In the genomic region with DNA sequence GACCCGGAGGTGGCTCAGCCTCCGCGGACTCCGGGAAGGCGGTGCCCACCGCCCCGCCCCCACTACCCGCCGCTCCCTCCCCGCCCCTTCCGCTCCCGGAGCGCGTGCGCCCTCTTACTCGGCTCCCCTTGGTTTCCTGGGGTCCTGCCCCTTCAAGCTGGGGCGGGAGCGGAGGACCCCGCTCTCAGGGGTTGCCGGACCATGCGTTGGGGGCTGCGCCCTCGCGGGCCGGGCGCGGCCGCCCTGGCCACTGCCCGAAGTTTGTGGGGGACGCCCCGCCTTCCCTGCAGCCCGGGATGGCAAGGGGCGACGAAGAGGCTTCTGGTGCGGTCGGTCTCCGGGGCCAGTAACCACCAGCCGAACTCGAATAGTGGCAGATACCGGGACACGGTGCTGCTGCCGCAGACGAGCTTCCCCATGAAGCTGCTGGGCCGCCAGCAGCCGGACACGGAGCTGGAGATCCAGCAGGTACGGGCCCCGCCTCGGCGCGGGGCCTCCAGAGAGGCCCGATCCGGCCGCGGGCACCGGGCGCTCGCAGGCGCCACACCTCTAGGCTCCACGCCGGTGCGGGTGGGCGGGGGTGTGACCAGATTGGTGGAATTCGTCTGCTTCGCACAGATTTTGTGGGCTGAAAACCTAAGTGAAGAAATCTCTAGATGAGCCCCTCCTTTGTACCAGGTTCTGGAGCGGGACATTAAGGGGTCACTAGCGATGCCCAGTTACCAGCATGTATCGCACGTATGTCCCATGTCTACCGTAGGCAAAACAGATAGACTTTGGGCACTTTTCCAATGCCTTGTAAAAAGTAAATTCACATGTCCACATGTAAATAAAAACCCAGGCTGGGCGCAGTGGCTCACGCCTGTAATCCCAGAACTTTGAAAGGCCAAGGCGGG, we compare ENCODE assay signal across 8 cellular contexts. TPM values are rescaled to one million over a fixed set of nuclear protein-coding genes. Genes with fewer than 3 reads are reported as not detected.
DNase-seq lines count a peak whose midpoint lies in the region; ATAC-seq and TF ChIP-seq lines count a peak whose summit lies in the region.

Gene IARS2, plus strand, starts transcription at position 117 of the 896 bp plus-strand sequence. Its CDS starts 85 bp downstream, at position 202.

- H3K9me3 ChIP-seq in right lobe of liver = no peaks in the 10 kb centered on the region

- TF ChIP-seq POLR2A in right lobe of liver (IDR thresholded peaks at IDR 0.05) = peak; percentile 40

- peak within 1 kb of the TSS; percentile 46 to 85 (median 64) for H3K27ac ChIP-seq in right lobe of liver

- DNase-seq in AG09319 (ENCODE audit: extremely low read depth, low read depth) = peak; percentile 45
- peak; percentile 20 to 82 for DNase-seq in NCI-H524 (lab: John Stamatoyannopoulos, UW)
- DNase-seq in activated CD4-positive, alpha-beta T cell treated with anti-CD3 and anti-CD28 coated beads, Interleukin-2, amount 50 U/mL, for 24 hours (ENCODE audit: low read depth in 1 of 2, low spot score in 1 of 2) = peak; percentile 70 to 87
- DNase-seq in dermis microvascular lymphatic vessel endothelial cell (ENCODE audit: low read depth in 2 of 2) = peak; percentile 57 to 88
- DNase-seq in right lobe of liver = peak; percentile 92 to 93 (median 92)
- peak; percentile 92 to 93 for DNase-seq in stimulated activated CD4-positive, alpha-beta T cell treated with anti-CD3 and anti-CD28 coated beads, Interleukin-4, amount 100 ng/mL, for 4 hours

- ATAC-seq in GM18909 (IDR thresholded peaks at IDR 0.05; ENCODE audit: poor library complexity, unreplicated experiment) = peak; percentile 71
- peak; percentile 56 for ATAC-seq in HG03175 (IDR thresholded peaks at IDR 0.05; ENCODE audit: unreplicated experiment)
- peak; percentile 85 to 93 (median 90) for ATAC-seq in right lobe of liver

- intact Hi-C loops in right lobe of liver (cut with DNase I) = no loop called here

- 0% methylated on average over 8 of the region's 73 CpGs for WGBS in right lobe of liver (ENCODE audit: insufficient coverage, low coverage, low lambda C conversion rate, missing lambda C conversion rate)

- H3K4me1 ChIP-seq in right lobe of liver = peaks cover 0 to 21% (median 12%) of the 10 kb centered on the region in 4 donors

- peaks cover 0 to 18% (median 4%) of the 10 kb centered on the region in 4 donors for H3K36me3 ChIP-seq in right lobe of liver

- peak within 1 kb of the TSS; percentile 73 to 87 (median 86) for H3K4me3 ChIP-seq in right lobe of liver

- TF ChIP-seq CTCF in AG09319 (IDR thresholded peaks at IDR 0.05; ENCODE audit: low read depth, low read length) (no peak), right lobe of liver (IDR thresholded peaks at IDR 0.05) (no peak)

- no peaks in the 10 kb centered on the region for H3K27me3 ChIP-seq in right lobe of liver

RNA-seq across cellular contexts. Expression of gene IARS2, which starts in this region (rescaled TPM):
- total RNA-seq in dermis microvascular lymphatic vessel endothelial cell (89.5 and 93.7 TPM in 2 replicates), right lobe of liver (10 to 100 TPM; 46.7 to 64.7 (median 50.0) TPM)

Comparison
In these comparisons a context has a peak if more than half of its experiments do, and no peak if none do; other contexts are left out.
1. Peak in every context shown above with its lines: DNase-seq, ATAC-seq, H3K4me3 ChIP-seq and H3K27ac ChIP-seq.